ENCODE assay signal across 9 cellular contexts in the genomic region with DNA sequence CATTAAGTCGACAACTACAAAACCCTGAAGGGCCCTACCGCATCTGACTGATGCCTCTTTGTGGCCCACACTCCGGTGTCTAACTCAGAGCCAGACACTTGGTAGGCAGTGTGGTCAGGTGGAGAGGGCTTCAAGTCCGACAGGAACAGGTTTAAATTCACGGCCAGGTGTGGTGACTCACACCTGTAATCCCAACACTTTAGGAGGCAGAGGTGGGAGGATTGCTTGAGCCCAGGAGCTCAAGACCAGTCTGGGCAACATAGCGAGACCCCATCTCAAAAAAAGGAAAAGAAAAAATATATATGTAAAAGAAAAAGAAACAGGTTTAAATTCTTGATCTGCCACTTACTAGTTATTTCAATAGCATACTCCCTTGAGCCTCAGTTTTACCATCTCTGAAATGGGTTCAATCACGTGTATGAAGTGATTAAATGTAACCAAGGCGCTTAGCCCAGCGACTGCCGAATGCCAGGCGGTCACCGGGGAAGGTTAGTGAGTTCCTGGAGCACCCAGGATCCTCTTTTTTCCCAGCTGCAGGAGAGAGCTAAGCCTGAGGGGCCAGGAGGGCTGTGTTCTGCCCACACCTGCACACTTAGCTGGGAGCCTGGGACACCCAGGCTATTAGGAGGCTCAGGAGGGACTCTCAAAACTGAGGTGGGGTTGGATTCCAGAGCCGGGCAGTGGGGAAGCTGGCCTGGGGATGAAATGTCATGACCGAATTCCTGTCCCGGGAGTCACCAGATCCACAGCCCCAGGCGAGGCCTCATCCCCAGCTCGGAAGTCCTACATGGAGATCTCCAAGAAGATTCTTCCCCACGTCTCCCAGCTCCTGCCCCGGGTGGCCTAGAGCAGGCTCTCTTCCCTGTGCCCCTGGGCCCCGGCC. TPM values are rescaled to one million over a fixed set of nuclear protein-coding genes. Genes with fewer than 3 reads are reported as not detected.
A peak's percentile ranks its signal among the peaks of the same experiment; 100 is the strongest.
DNase-seq lines count a peak whose midpoint lies in the region; ATAC-seq, FAIRE-seq and TF ChIP-seq lines count a peak whose summit lies in the region.
"Had no signal": no experiment of that assay in that cellular context is flagged by ENCODE, and none has a peak within 500 bp of the region (broad histone marks: within the 10 kb centered on the region; RNA-seq: fewer than 3 reads in every experiment).

No MANE protein-coding gene starts in this region.

- H3K36me3 ChIP-seq in MG63, result peaks cover 7% of the 10 kb centered on the region
- no peaks in the 10 kb centered on the region for H3K36me3 ChIP-seq in mammary epithelial cell (ENCODE audit: insufficient read depth, low read length)
- peaks cover 1 to 4% of the 10 kb centered on the region in 2 experiments for H3K36me3 ChIP-seq in keratinocyte (ENCODE audit: control insufficient read depth in 2 of 2, extremely low read depth in 1 of 2, insufficient read depth in 2 of 2, low read length in 2 of 2)

- dilution Hi-C loops in mammary epithelial cell (cut with HindIII; ENCODE audit: low sequenced_read_pairs), result loop anchor here (25.0 kb wide), 1 partner anchor 172 kb away; no protein-coding TSS in a partner anchor
- dilution Hi-C loops in keratinocyte (cut with MboI; ENCODE audit: extremely low pct_ligation_motif_present, low sequenced_read_pairs), result no loop called here

- H3K9ac ChIP-seq in mammary epithelial cell (ENCODE audit: insufficient read depth, low read length) (peak overlapping the region; percentile 81), keratinocyte (ENCODE audit: control insufficient read depth, extremely low read depth, insufficient read depth, low read length) (peak overlapping the region; percentile 91)

- H3K27ac ChIP-seq in mammary epithelial cell (ENCODE audit: insufficient read depth, low read depth, low read length), result peak overlapping the region; percentile 72
- peak overlapping the region; percentile 86 for H3K27ac ChIP-seq in keratinocyte (ENCODE audit: control insufficient read depth, insufficient read depth, low read length)

- H3K79me2 ChIP-seq in mammary epithelial cell (ENCODE audit: insufficient read depth, low read length), result peaks cover 56% of the 10 kb centered on the region
- H3K79me2 ChIP-seq in keratinocyte (ENCODE audit: control insufficient read depth, insufficient read depth, low read length), result peaks cover 46% of the 10 kb centered on the region

- DNase-seq in DMS 273 (lab: John Stamatoyannopoulos, UW; ENCODE audit: unreplicated experiment), result peak; percentile 56
- no peak for DNase-seq in DMS 273 treated with DMSO at 0.1 percent for 48 hours (lab: John Stamatoyannopoulos, UW)
- DNase-seq in MG63, result peak; percentile 79
- DNase-seq in mammary epithelial cell, result peak; percentile 62
- DNase-seq in keratinocyte (ENCODE audit: low read depth, low spot score), result no peak
- no peak for DNase-seq in stimulated activated naive CD8-positive, alpha-beta T cell treated with anti-CD3 and anti-CD28 coated beads, Interleukin-15, Interleukin-2, amounts not matched to agents 100 U/mL and 50 U/mL, for 24 hours
- DNase-seq in SHP77 (lab: John Stamatoyannopoulos, UW), result no peak

- no peaks in the 10 kb centered on the region for H3K9me1 ChIP-seq in keratinocyte (ENCODE audit: control insufficient read depth, extremely low read depth, insufficient read depth, low read length)

- peak; percentile 1 for ATAC-seq in stimulated activated naive CD8-positive, alpha-beta T cell treated with anti-CD3 and anti-CD28 coated beads, Interleukin-15, Interleukin-2, amounts not matched to agents 100 U/mL and 50 U/mL, for 24 hours
- ATAC-seq in GM18517 (IDR thresholded peaks at IDR 0.05; ENCODE audit: unreplicated experiment), result no peak

- H3K9me3 ChIP-seq in MG63 (peaks cover 2% of the 10 kb centered on the region; the same call in 1 of the 2 replicates), mammary epithelial cell (replicated peaks; ENCODE audit: insufficient read depth, low read length) (no peaks in the 10 kb centered on the region), keratinocyte (ENCODE audit: control insufficient read depth, low read depth, low read length) (no peaks in the 10 kb centered on the region)

- WGBS in mammary epithelial cell (ENCODE audit: low coverage, missing lambda C conversion rate), result 41% methylated on average over 16 of the region's 20 CpGs

- H3K4me1 ChIP-seq in mammary epithelial cell (ENCODE audit: insufficient read depth, low read length), result peaks cover 67% of the 10 kb centered on the region
- H3K4me1 ChIP-seq in keratinocyte (ENCODE audit: control insufficient read depth, extremely low read depth, insufficient read depth, low read length), result peaks cover 64% of the 10 kb centered on the region

- H3K4me2 ChIP-seq in mammary epithelial cell (ENCODE audit: insufficient read depth, low read depth, low read length), result peak overlapping the region; percentile 84
- peak overlapping the region; percentile 77 for H3K4me2 ChIP-seq in keratinocyte (ENCODE audit: control insufficient read depth, extremely low read depth, insufficient read depth, low read depth, low read length)

- no peak for FAIRE-seq in keratinocyte (lab: Jason Lieb, UNC)
- FAIRE-seq: A204.1 had no signal

- no peak for TF ChIP-seq CTCF in mammary epithelial cell (conservative IDR thresholded peaks at IDR 0.05 in 1 of 2, IDR thresholded peaks at IDR 0.05 in 1 of 2; ENCODE audit: extremely low read depth in 1 of 2, insufficient read depth in 1 of 2, low read depth in 1 of 2, low read length in 2 of 2)
- TF ChIP-seq CTCF in keratinocyte (optimal IDR thresholded peaks at IDR 0.05 in 1 of 3, IDR thresholded peaks at IDR 0.05 in 1 of 3, conservative IDR thresholded peaks at IDR 0.05 in 1 of 3; ENCODE audit: extremely low read depth in 1 of 3, insufficient read depth in 2 of 3, low read length in 3 of 3), result no peak

- BruUV-seq in mammary epithelial cell (replicated peaks; lab: Mats Ljungman, UMichigan), result TSS peak; percentile 30

- CTCF ChIA-PET in mammary epithelial cell (lab: Charles Lee; ENCODE audit: low non-redundant PET), result interaction anchor here (0.9 kb wide), 1 partner anchor 158 kb away, joined by 7 read pairs; no protein-coding TSS in a partner anchor

- H4K20me1 ChIP-seq in mammary epithelial cell (ENCODE audit: insufficient read depth, low read length), result no peaks in the 10 kb centered on the region
- peaks cover 10% of the 10 kb centered on the region for H4K20me1 ChIP-seq in keratinocyte (ENCODE audit: control insufficient read depth, extremely low read depth, insufficient read depth, low read length)

- H3K27me3 ChIP-seq in MG63 (no peaks in the 10 kb centered on the region; the same call in 1 of the 2 replicates), mammary epithelial cell (ENCODE audit: insufficient read depth, low read length) (no peaks in the 10 kb centered on the region), keratinocyte (ENCODE audit: control insufficient read depth, extremely low read depth, insufficient read depth, low read length) (no peaks in the 10 kb centered on the region)

- intact Hi-C loops in mammary epithelial cell (cut with micrococcal nuclease), result loop anchor here (1.0 to 10.0 kb wide), 10 partner anchors 26 to 697 kb away; partner anchors contain the start of genes FAF2, RNF44 and TSPAN17

- in situ Hi-C loops in mammary epithelial cell (cut with MboI; ENCODE audit: low sequenced_read_pairs in 2 of 2), result loop anchor here in 1 of 2 donors (5.0 kb wide), 1 partner anchor 162 kb away; no protein-coding TSS in a partner anchor

- peak overlapping the region; percentile 66 for H2AFZ ChIP-seq in mammary epithelial cell (ENCODE audit: low read depth, low read length)
- no peak overlapping the region for H2AFZ ChIP-seq in keratinocyte (ENCODE audit: control insufficient read depth, low read length)

- H3K4me3 ChIP-seq in MG63, result peak overlapping the region; percentile 74
- H3K4me3 ChIP-seq in mammary epithelial cell (replicated peaks in 1 of 3; ENCODE audit: insufficient read depth in 1 of 3, low read depth in 2 of 3, low read length in 3 of 3), result peak overlapping the region; percentile 58 to 84 (median 80)
- peak overlapping the region; percentile 86 to 95 (median 91) for H3K4me3 ChIP-seq in keratinocyte (ENCODE audit: control insufficient read depth in 2 of 3, extremely low read depth in 1 of 3, insufficient read depth in 2 of 3, low read depth in 1 of 3, low read length in 3 of 3)

RNA-seq across cellular contexts. Expression of gene CLTB, which starts 0.9 kb away (rescaled TPM):
- 281 and 342 TPM in 2 replicates for total RNA-seq in MG63 (2014; rRNA removed; shearing (Covaris generic); ENCODE audit: low replicate concordance)
- total RNA-seq in mammary epithelial cell, result 100 to 1,000 TPM; 166 to 323 TPM
- polyA plus RNA-seq in mammary epithelial cell (332 TPM), keratinocyte (326 to 485 TPM (median 427 TPM) in 3 replicates)
- polyA minus RNA-seq in mammary epithelial cell (114 TPM), keratinocyte (151 to 200 TPM (median 157 TPM) in 3 replicates)
- 465 TPM for polyA plus RNA-seq in keratinocyte (2011; ENCODE audit: low read depth)
- 241 and 487 TPM in 2 replicates for polyA plus RNA-seq in keratinocyte (2011; cell fraction: cytosol; rRNA removed)
- polyA plus RNA-seq in keratinocyte (2011; cell fraction: nucleus; rRNA removed), result 219 and 221 TPM in 2 replicates
- 435 and 459 TPM in 2 replicates for polyA plus RNA-seq in keratinocyte (2012; ENCODE audit: low replicate concordance)
- 467 TPM for polyA minus RNA-seq in keratinocyte (2011; cell fraction: cytosol; rRNA and poly(A)+ RNA removed)
- 69.2 and 77.9 TPM in 2 replicates for polyA minus RNA-seq in keratinocyte (2011; cell fraction: nucleus; rRNA and poly(A)+ RNA removed)

RNA-seq across cellular contexts. Expression of gene HIGD2A, which starts 26.9 kb away (rescaled TPM):
- total RNA-seq in MG63 (2014; rRNA removed; shearing (Covaris generic); ENCODE audit: low replicate concordance), result 151 and 166 TPM in 2 replicates
- 10 to 100 TPM; 30.3 to 93.0 TPM for total RNA-seq in mammary epithelial cell
- 141 TPM for polyA plus RNA-seq in mammary epithelial cell
- 111 TPM for polyA minus RNA-seq in mammary epithelial cell
- 74.6 to 91.4 TPM (median 87.9 TPM) in 3 replicates for polyA plus RNA-seq in keratinocyte
- polyA plus RNA-seq in keratinocyte (2011; ENCODE audit: low read depth), result 5.6 TPM
- polyA plus RNA-seq in keratinocyte (2011; cell fraction: cytosol; rRNA removed), result 79.7 and 125 TPM in 2 replicates
- polyA plus RNA-seq in keratinocyte (2011; cell fraction: nucleus; rRNA removed), result 25.9 and 37.5 TPM in 2 replicates
- 113 and 117 TPM in 2 replicates for polyA plus RNA-seq in keratinocyte (2012; ENCODE audit: low replicate concordance)
- polyA minus RNA-seq in keratinocyte, result 41.8 to 68.1 TPM (median 53.4 TPM) in 3 replicates
- polyA minus RNA-seq in keratinocyte (2011; cell fraction: cytosol; rRNA and poly(A)+ RNA removed), result 113 TPM
- 14.7 and 17.1 TPM in 2 replicates for polyA minus RNA-seq in keratinocyte (2011; cell fraction: nucleus; rRNA and poly(A)+ RNA removed)

RNA-seq across cellular contexts. Expression of gene NOP16, which starts 27.1 kb away (rescaled TPM):
- 146 and 237 TPM in 2 replicates for total RNA-seq in MG63 (2014; rRNA removed; shearing (Covaris generic); ENCODE audit: low replicate concordance)
- total RNA-seq in mammary epithelial cell, result 10 to 100 TPM in 1 of 2 donors, 1 to 10 TPM in 1; 8.7 to 61.4 TPM
- polyA plus RNA-seq in mammary epithelial cell (103 TPM), keratinocyte (73.3 to 101 TPM (median 96.7 TPM) in 3 replicates)
- polyA minus RNA-seq in mammary epithelial cell (22.5 TPM), keratinocyte (17.5 to 26.1 TPM (median 22.9 TPM) in 3 replicates)
- polyA plus RNA-seq in keratinocyte (2011; ENCODE audit: low read depth), result 52.9 TPM
- polyA plus RNA-seq in keratinocyte (2011; cell fraction: cytosol; rRNA removed), result 73.0 and 88.7 TPM in 2 replicates
- 80.9 and 89.6 TPM in 2 replicates for polyA plus RNA-seq in keratinocyte (2011; cell fraction: nucleus; rRNA removed)
- polyA plus RNA-seq in keratinocyte (2012; ENCODE audit: low replicate concordance), result 62.2 and 82.2 TPM in 2 replicates
- polyA minus RNA-seq in keratinocyte (2011; cell fraction: cytosol; rRNA and poly(A)+ RNA removed), result 71.7 TPM
- 20.8 and 25.3 TPM in 2 replicates for polyA minus RNA-seq in keratinocyte (2011; cell fraction: nucleus; rRNA and poly(A)+ RNA removed)

RNA-seq across cellular contexts. Expression of gene FAF2, which starts 32.7 kb away (rescaled TPM):
- total RNA-seq in MG63 (2014; rRNA removed; shearing (Covaris generic); ENCODE audit: low replicate concordance), result 48.8 and 49.4 TPM in 2 replicates
- total RNA-seq in mammary epithelial cell, result 10 to 100 TPM; 48.5 to 58.8 TPM
- polyA plus RNA-seq in mammary epithelial cell (34.9 TPM), keratinocyte (44.7 to 63.2 TPM (median 52.9 TPM) in 3 replicates)
- polyA minus RNA-seq in mammary epithelial cell (51.6 TPM), keratinocyte (55.4 to 74.7 TPM (median 66.1 TPM) in 3 replicates)
- polyA plus RNA-seq in keratinocyte (2011; ENCODE audit: low read depth), result 23.2 TPM
- 16.5 and 30.1 TPM in 2 replicates for polyA plus RNA-seq in keratinocyte (2011; cell fraction: cytosol; rRNA removed)
- polyA plus RNA-seq in keratinocyte (2011; cell fraction: nucleus; rRNA removed), result 94.6 and 106 TPM in 2 replicates
- polyA plus RNA-seq in keratinocyte (2012; ENCODE audit: low replicate concordance), result 25.1 and 42.5 TPM in 2 replicates
- 23.6 TPM for polyA minus RNA-seq in keratinocyte (2011; cell fraction: cytosol; rRNA and poly(A)+ RNA removed)
- 79.2 and 126 TPM in 2 replicates for polyA minus RNA-seq in keratinocyte (2011; cell fraction: nucleus; rRNA and poly(A)+ RNA removed)

RNA-seq across cellular contexts. Expression of gene ARL10, which starts 50.2 kb away (rescaled TPM):
- 0.20 and 0.33 TPM in 2 replicates for total RNA-seq in MG63 (2014; rRNA removed; shearing (Covaris generic); ENCODE audit: low replicate concordance)
- 10 to 100 TPM in 1 of 2 donors, under 1 TPM in 1; 0.56 to 10.7 TPM for total RNA-seq in mammary epithelial cell
- 1.8 TPM for polyA plus RNA-seq in mammary epithelial cell
- polyA minus RNA-seq in mammary epithelial cell, result 2.8 TPM
- 0.70 to 2.4 TPM (median 1.6 TPM) in 3 replicates for polyA plus RNA-seq in keratinocyte
- 1.0 TPM for polyA plus RNA-seq in keratinocyte (2011; ENCODE audit: low read depth)
- polyA plus RNA-seq in keratinocyte (2011; cell fraction: cytosol; rRNA removed), result 0.66 and 0.72 TPM in 2 replicates
- polyA plus RNA-seq in keratinocyte (2011; cell fraction: nucleus; rRNA removed), result 2.4 and 3.8 TPM in 2 replicates
- 1.4 and 2.2 TPM in 2 replicates for polyA plus RNA-seq in keratinocyte (2012; ENCODE audit: low replicate concordance)
- 1.5 to 3.0 TPM (median 2.1 TPM) in 3 replicates for polyA minus RNA-seq in keratinocyte
- 3.1 TPM for polyA minus RNA-seq in keratinocyte (2011; cell fraction: cytosol; rRNA and poly(A)+ RNA removed)
- 1.3 and 2.9 TPM in 2 replicates for polyA minus RNA-seq in keratinocyte (2011; cell fraction: nucleus; rRNA and poly(A)+ RNA removed)

Comparison
In these comparisons a context has a peak if more than half of its experiments do, and no peak if none do; other contexts are left out.
1. DNase-seq: peak in DMS 273 (single experiment), MG63 (single experiment) and mammary epithelial cell (single experiment); none in DMS 273 treated with DMSO at 0.1 percent for 48 hours (single experiment), keratinocyte (single experiment), stimulated activated naive CD8-positive, alpha-beta T cell treated with anti-CD3 and anti-CD28 coated beads, Interleukin-15, Interleukin-2, amounts not matched to agents 100 U/mL and 50 U/mL, for 24 hours (single experiment) and SHP77 (0 of 2).
2. Peak in every context shown above with its lines, with median percentiles within 50 percentile points of each other: H3K4me3 ChIP-seq.